ENCODE assay signal across 20 cellular contexts in the genomic region with DNA sequence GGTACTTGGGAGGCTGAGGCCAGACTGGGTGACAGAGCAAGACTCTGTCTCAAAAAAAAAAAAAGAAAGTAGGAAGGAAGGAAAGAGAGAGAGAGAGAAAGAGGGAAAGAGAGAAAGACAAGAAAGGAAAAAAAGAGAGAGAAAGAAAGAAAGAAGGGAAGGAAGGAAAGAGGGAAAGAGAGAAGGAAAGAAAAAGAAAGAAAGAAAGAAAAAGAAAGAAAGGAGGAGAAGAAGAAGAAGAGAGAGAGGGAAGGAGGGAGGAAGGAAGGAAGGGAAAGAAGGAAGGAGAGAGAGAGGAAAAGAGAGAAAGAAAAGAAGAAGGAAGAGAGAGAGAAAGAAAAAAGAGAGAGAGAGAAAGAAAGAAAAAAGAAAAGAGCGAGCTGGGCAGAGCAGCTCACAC. TPM values are rescaled to one million over a fixed set of nuclear protein-coding genes. Genes with fewer than 3 reads are reported as not detected.
DNase-seq lines count a peak whose midpoint lies in the region; ATAC-seq, FAIRE-seq and TF ChIP-seq lines count a peak whose summit lies in the region.
"Had no signal": no experiment of that assay in that cellular context is flagged by ENCODE, and none has a peak within 500 bp of the region (broad histone marks: within the 10 kb centered on the region; RNA-seq: fewer than 3 reads in every experiment).

No MANE protein-coding gene starts in this region.

- TF ChIP-seq CTCF in HEK293 (tag by site-specific recombination; IDR thresholded peaks at IDR 0.05) (no peak), WTC11 (IDR thresholded peaks at IDR 0.05) (no peak), endothelial cell (IDR thresholded peaks at IDR 0.05; ENCODE audit: unreplicated experiment) (no peak)

- H3K27ac Mint-ChIP-seq in WTC11 (no peak overlapping the region), endothelial cell (ENCODE audit: unreplicated experiment) (no peak overlapping the region)
- peak overlapping the region; percentile 87 for H3K27ac Mint-ChIP-seq in stimulated activated naive B cell treated with anti-CD40 and anti-IgM and Interleukin-4, amounts not matched to agents 10 μg/mL and 1 μg/mL and 100 μg/mL, for 72 hours
- H3K27ac Mint-ChIP-seq: CD4-positive, CD25-positive, alpha-beta regulatory T cell; CD8-positive, alpha-beta T cell; GM23338; H9; HFFc6 had no signal

- H3K4me3 Mint-ChIP-seq in WTC11 = no peak overlapping the region
- peak overlapping the region; percentile 62 for H3K4me3 Mint-ChIP-seq in endothelial cell (ENCODE audit: unreplicated experiment)
- H3K4me3 Mint-ChIP-seq in stimulated activated naive B cell treated with anti-CD40 and anti-IgM and Interleukin-4, amounts not matched to agents 10 μg/mL and 1 μg/mL and 100 μg/mL, for 72 hours = peak overlapping the region in 1 of 2 donors; percentile 8
- H3K4me3 Mint-ChIP-seq: CD4-positive, CD25-positive, alpha-beta regulatory T cell; CD8-positive, alpha-beta T cell; GM23338; H9; HFFc6 had no signal

- no peak for ATAC-seq in WTC11
- no peak for ATAC-seq in stimulated activated naive B cell treated with anti-CD40 and anti-IgM and Interleukin-4, amounts not matched to agents 10 μg/mL and 1 μg/mL and 100 μg/mL, for 72 hours (replicated peaks)
- ATAC-seq: CD8-positive, alpha-beta T cell; GM23338; HCT116 had no signal

- H3K9me3 ChIP-seq in HEK293 (ENCODE audit: control insufficient read depth, insufficient read depth, low read depth, low read length) = no peaks in the 10 kb centered on the region

- peaks cover 0 to 1% of the 10 kb centered on the region in 2 experiments; a peak in 1 of 3 replicates for H3K36me3 ChIP-seq in HEK293 (ENCODE audit: control insufficient read depth in 2 of 2, insufficient read depth in 1 of 2, low read length in 2 of 2)
- H3K36me3 ChIP-seq: BLaER1 had no signal

- H3K27me3 Mint-ChIP-seq in WTC11 (ENCODE audit: low read depth) = peaks cover 11% of the 10 kb centered on the region
- peaks cover 13% of the 10 kb centered on the region for H3K27me3 Mint-ChIP-seq in endothelial cell (ENCODE audit: unreplicated experiment)
- H3K27me3 Mint-ChIP-seq in stimulated activated naive B cell treated with anti-CD40 and anti-IgM and Interleukin-4, amounts not matched to agents 10 μg/mL and 1 μg/mL and 100 μg/mL, for 72 hours = no peaks in the 10 kb centered on the region

- no peak overlapping the region for H3K4me3 ChIP-seq in HEK293 (ENCODE audit: low read depth, low read length)
- H3K4me3 ChIP-seq: BLaER1, GM23338 had no signal

- H3K4me1 Mint-ChIP-seq in WTC11 = peaks cover 9% of the 10 kb centered on the region
- peaks cover 14% of the 10 kb centered on the region for H3K4me1 Mint-ChIP-seq in endothelial cell (ENCODE audit: unreplicated experiment)
- peaks cover 18 to 60% of the 10 kb centered on the region in 2 donors for H3K4me1 Mint-ChIP-seq in stimulated activated naive B cell treated with anti-CD40 and anti-IgM and Interleukin-4, amounts not matched to agents 10 μg/mL and 1 μg/mL and 100 μg/mL, for 72 hours

- FAIRE-seq in GM19239 (lab: Jason Lieb, UNC) = no peak
- FAIRE-seq: G401.6, GM12892 had no signal

- H3K36me3 Mint-ChIP-seq in WTC11 (no peaks in the 10 kb centered on the region), endothelial cell (ENCODE audit: low read depth, unreplicated experiment) (peaks cover 10% of the 10 kb centered on the region)
- peaks cover 19% of the 10 kb centered on the region in 2 donors for H3K36me3 Mint-ChIP-seq in stimulated activated naive B cell treated with anti-CD40 and anti-IgM and Interleukin-4, amounts not matched to agents 10 μg/mL and 1 μg/mL and 100 μg/mL, for 72 hours
- H3K36me3 Mint-ChIP-seq: CD4-positive, CD25-positive, alpha-beta regulatory T cell had no signal

- CTCF ChIA-PET in HEK293 (lab: Yijun Ruan, JAX) = no interaction called here
- CTCF ChIA-PET in WTC11 (lab: Charles Lee) = no interaction called here

- no peak for DNase-seq in WTC11 (ENCODE audit: low spot score)
- DNase-seq in endothelial cell (ENCODE audit: low spot score) = no peak
- no peak for DNase-seq in stimulated activated naive B cell treated with anti-CD40 and anti-IgM and Interleukin-4, amounts not matched to agents 10 μg/mL and 1 μg/mL and 100 μg/mL, for 72 hours
- no peak for DNase-seq in ureter (ENCODE audit: low spot score)
- no peak for DNase-seq in GM19239 (ENCODE audit: insufficient read length, low spot score)
- no peak for DNase-seq in NCI-H2081 treated with DMSO at 0.1 percent for 48 hours (lab: John Stamatoyannopoulos, UW)
- DNase-seq: Caco-2; CD4-positive, CD25-positive, alpha-beta regulatory T cell; CD8-positive, alpha-beta T cell; DMS 273 treated with DMSO at 0.1 percent for 48 hours; DMS79; H9; HFFc6 had no signal

- H3K9me3 Mint-ChIP-seq in WTC11 (peaks cover 6% of the 10 kb centered on the region; the same call in 1 of the 2 replicates), endothelial cell (ENCODE audit: unreplicated experiment) (no peaks in the 10 kb centered on the region)
- H3K9me3 Mint-ChIP-seq in stimulated activated naive B cell treated with anti-CD40 and anti-IgM and Interleukin-4, amounts not matched to agents 10 μg/mL and 1 μg/mL and 100 μg/mL, for 72 hours = peaks cover 2 to 5% of the 10 kb centered on the region in 2 donors
- H3K9me3 Mint-ChIP-seq: CD8-positive, alpha-beta T cell had no signal

- H3K4me1 ChIP-seq in HEK293 (ENCODE audit: control insufficient read depth, insufficient read depth, low read length) = no peaks in the 10 kb centered on the region

- POLR2A ChIA-PET in HEK293 (lab: Yijun Ruan, JAX) = no interaction called here
- POLR2A ChIA-PET in WTC11 (lab: Charles Lee) = no interaction called here

- H3K27ac ChIP-seq in HEK293 (ENCODE audit: extremely low read depth, low read depth, low read length) = no peak overlapping the region
- H3K27ac ChIP-seq: BLaER1, C4-2B had no signal

TF ChIP-seq in HEK293, 187 proteins besides CTCF, POLR2A, EP300 and RAD21 (continues in another document):
- TF ChIP-seq, protein P1, sequence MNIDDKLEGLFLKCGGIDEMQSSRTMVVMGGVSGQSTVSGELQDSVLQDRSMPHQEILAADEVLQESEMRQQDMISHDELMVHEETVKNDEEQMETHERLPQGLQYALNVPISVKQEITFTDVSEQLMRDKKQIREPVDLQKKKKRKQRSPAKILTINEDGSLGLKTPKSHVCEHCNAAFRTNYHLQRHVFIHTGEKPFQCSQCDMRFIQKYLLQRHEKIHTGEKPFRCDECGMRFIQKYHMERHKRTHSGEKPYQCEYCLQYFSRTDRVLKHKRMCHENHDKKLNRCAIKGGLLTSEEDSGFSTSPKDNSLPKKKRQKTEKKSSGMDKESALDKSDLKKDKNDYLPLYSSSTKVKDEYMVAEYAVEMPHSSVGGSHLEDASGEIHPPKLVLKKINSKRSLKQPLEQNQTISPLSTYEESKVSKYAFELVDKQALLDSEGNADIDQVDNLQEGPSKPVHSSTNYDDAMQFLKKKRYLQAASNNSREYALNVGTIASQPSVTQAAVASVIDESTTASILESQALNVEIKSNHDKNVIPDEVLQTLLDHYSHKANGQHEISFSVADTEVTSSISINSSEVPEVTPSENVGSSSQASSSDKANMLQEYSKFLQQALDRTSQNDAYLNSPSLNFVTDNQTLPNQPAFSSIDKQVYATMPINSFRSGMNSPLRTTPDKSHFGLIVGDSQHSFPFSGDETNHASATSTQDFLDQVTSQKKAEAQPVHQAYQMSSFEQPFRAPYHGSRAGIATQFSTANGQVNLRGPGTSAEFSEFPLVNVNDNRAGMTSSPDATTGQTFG (tag by site-specific recombination; IDR thresholded peaks at IDR 0.05; ENCODE audit: borderline replicate concordance) = no peak

TF ChIP-seq in WTC11, 78 proteins besides CTCF, POLR2A, EP300 and RAD21 (continues in another document):
- no peak for TF ChIP-seq E2F1 (CRISPR knock-in tag; IDR thresholded peaks at IDR 0.05)
- TF ChIP-seq ZNF512 (CRISPR knock-in tag; IDR thresholded peaks at IDR 0.05; ENCODE audit: borderline replicate concordance) = 0 out of 2 replicates have a peak, but pooled peaks have one; percentile 30

RNA-seq across cellular contexts. Expression of gene ZER1, which starts 3.1 kb away (rescaled TPM):
- total RNA-seq in WTC11 (2021) (20.6 to 24.5 TPM (median 23.8 TPM) in 3 replicates), endothelial cell (ENCODE audit: unreplicated experiment) (29.2 TPM), ureter (46.6 TPM)

RNA-seq across cellular contexts. Expression of gene TBC1D13, which starts 12.2 kb away (rescaled TPM):
- total RNA-seq in WTC11 (2021) = 20.8 to 23.2 TPM (median 21.6 TPM) in 3 replicates
- total RNA-seq in endothelial cell (ENCODE audit: unreplicated experiment) = 58.8 TPM
- 33.6 TPM for total RNA-seq in ureter

RNA-seq across cellular contexts. Expression of gene ENDOG, which starts 43.5 kb away (rescaled TPM):
- 25.8 to 28.7 TPM (median 25.8 TPM) in 3 replicates for total RNA-seq in WTC11 (2021)
- 8.1 TPM for total RNA-seq in endothelial cell (ENCODE audit: unreplicated experiment)
- total RNA-seq in ureter = 21.7 TPM

RNA-seq across cellular contexts. Expression of gene ZDHHC12, which starts 50.9 kb away (rescaled TPM):
- total RNA-seq in WTC11 (2021) = 39.7 to 46.3 TPM (median 45.2 TPM) in 3 replicates
- 42.1 TPM for total RNA-seq in endothelial cell (ENCODE audit: unreplicated experiment)
- 26.3 TPM for total RNA-seq in ureter

RNA-seq across cellular contexts. Expression of gene SPOUT1, which starts 54.8 kb away (rescaled TPM):
- total RNA-seq in WTC11 (2021) = 76.8 to 79.3 TPM (median 77.5 TPM) in 3 replicates
- 62.1 TPM for total RNA-seq in endothelial cell (ENCODE audit: unreplicated experiment)
- 55.7 TPM for total RNA-seq in ureter
